ENCODE assay signal across 22 cellular contexts in genomic region chr1:48249868-48250267, GRCh38. TPM values are rescaled to one million over a fixed set of nuclear protein-coding genes. Genes with fewer than 3 reads are reported as not detected.
DNase-seq lines count a peak whose midpoint lies in the region; ATAC-seq and TF ChIP-seq lines count a peak whose summit lies in the region.
"Had no signal": no experiment of that assay in that cellular context is flagged by ENCODE, and none has a peak within 500 bp of the region (broad histone marks: within the 10 kb centered on the region; RNA-seq: fewer than 3 reads in every experiment).

No MANE protein-coding gene starts in this region.

- DNase-seq in DMS153 treated with DMSO at 0.1 percent for 48 hours (lab: John Stamatoyannopoulos, UW; ENCODE audit: unreplicated experiment): peak; percentile 27
- DNase-seq in NCI-H2171 (lab: John Stamatoyannopoulos, UW): peak; percentile 12
- no peak for DNase-seq in NCI-H2196 (lab: John Stamatoyannopoulos, UW; ENCODE audit: unreplicated experiment)
- no peak for DNase-seq in natural killer cell treated with Interleukin-12 subunit alpha and Interleukin-12 subunit beta and Interleukin-15 and Interleukin-18, amount 100 ng/mL, for 72 hours (ENCODE audit: low spot score)
- DNase-seq in upper lobe of left lung: no peak
- DNase-seq: activated CD4-positive, alpha-beta memory T cell treated with anti-CD3 and anti-CD28 coated beads, Interleukin-2, amount 10 ng/mL, durations not matched to agents 7 days and 5 days; activated gamma-delta T cell; CD4-positive, alpha-beta T cell; naive thymus-derived CD4-positive, alpha-beta T cell; NCI-H1092 treated with DMSO at 0.1 percent for 48 hours; NCI-H226; SK-N-SH; stimulated activated CD4-positive, alpha-beta T cell treated with anti-CD3 and anti-CD28 coated beads, Interleukin-4, amount 100 ng/mL, for 24 hours; stimulated activated naive CD8-positive, alpha-beta T cell treated with anti-CD3 and anti-CD28 coated beads, Interleukin-15, Interleukin-2, amounts not matched to agents 100 U/mL and 50 U/mL, for 24 hours had no signal

- TF ChIP-seq EP300 in upper lobe of left lung (IDR thresholded peaks at IDR 0.05): no peak

- H3K4me1 Mint-ChIP-seq in natural killer cell treated with Interleukin-12 subunit alpha and Interleukin-12 subunit beta and Interleukin-15 and Interleukin-18, amount 100 ng/mL, for 72 hours (ENCODE audit: low read depth in 2 of 2): peaks cover 34 to 43% of the 10 kb centered on the region in 2 donors
- H3K4me1 Mint-ChIP-seq: activated CD4-positive, alpha-beta memory T cell treated with anti-CD3 and anti-CD28 coated beads, Interleukin-2, amount 10 ng/mL, durations not matched to agents 7 days and 5 days; brain had no signal

- H3K27ac ChIP-seq in 22Rv1: no peak overlapping the region; the same call in 1 of the 2 replicates
- H3K27ac ChIP-seq in duodenal mucosa (ENCODE audit: low read depth, low read length): peak overlapping the region; percentile 7
- no peak overlapping the region for H3K27ac ChIP-seq in upper lobe of left lung
- H3K27ac ChIP-seq: thyroid gland had no signal

- 91 to 94% methylated on average over 3 of the region's 3 CpGs for WGBS in upper lobe of left lung, 2 donors

- H3K9me3 ChIP-seq in duodenal mucosa (ENCODE audit: control insufficient read depth in 1 of 2, low read length in 2 of 2) (no peaks in the 10 kb centered on the region), upper lobe of left lung (no peaks in the 10 kb centered on the region)
- H3K9me3 ChIP-seq: SK-N-SH, thyroid gland had no signal

- peaks cover 56 to 70% of the 10 kb centered on the region in 2 donors for H3K4me1 ChIP-seq in duodenal mucosa (ENCODE audit: control insufficient read depth in 1 of 2, insufficient read depth in 2 of 2, low read length in 2 of 2)
- peaks cover 11 to 19% (median 16%) of the 10 kb centered on the region in 4 donors for H3K4me1 ChIP-seq in upper lobe of left lung
- H3K4me1 ChIP-seq: thyroid gland had no signal

- ATAC-seq in natural killer cell treated with Interleukin-12 subunit alpha and Interleukin-12 subunit beta and Interleukin-15 and Interleukin-18, amount 100 ng/mL, for 72 hours: no peak
- ATAC-seq in HG03039 (IDR thresholded peaks at IDR 0.05; ENCODE audit: unreplicated experiment): no peak
- ATAC-seq in upper lobe of left lung (ENCODE audit: low FRiP score in 2 of 2): no peak
- ATAC-seq: activated CD4-positive, CD25-positive, alpha-beta regulatory T cell treated with anti-CD3 and anti-CD28 coated beads, Interleukin-2, amount 50 U/mL, for 24 hours; naive thymus-derived CD4-positive, alpha-beta T cell; stimulated activated naive CD8-positive, alpha-beta T cell treated with anti-CD3 and anti-CD28 coated beads, Interleukin-15, Interleukin-2, amounts not matched to agents 100 U/mL and 50 U/mL, for 24 hours had no signal

- TF ChIP-seq CTCF in 22Rv1 (IDR thresholded peaks at IDR 0.05): peak; percentile 26; the same call in 1 of the 2 replicates
- TF ChIP-seq CTCF in upper lobe of left lung (IDR thresholded peaks at IDR 0.05): no peak

- no peak overlapping the region for H3K4me3 Mint-ChIP-seq in natural killer cell treated with Interleukin-12 subunit alpha and Interleukin-12 subunit beta and Interleukin-15 and Interleukin-18, amount 100 ng/mL, for 72 hours
- H3K4me3 Mint-ChIP-seq: activated CD4-positive, alpha-beta memory T cell treated with anti-CD3 and anti-CD28 coated beads, Interleukin-2, amount 10 ng/mL, durations not matched to agents 7 days and 5 days; brain; CD4-positive, alpha-beta T cell; naive thymus-derived CD4-positive, alpha-beta T cell had no signal

- H3K36me3 ChIP-seq in duodenal mucosa (ENCODE audit: control insufficient read depth in 1 of 2, insufficient read depth in 2 of 2, low read length in 2 of 2) (no peaks in the 10 kb centered on the region), upper lobe of left lung (no peaks in the 10 kb centered on the region)
- H3K36me3 ChIP-seq: thyroid gland had no signal

- no peaks in the 10 kb centered on the region for H3K9me3 Mint-ChIP-seq in natural killer cell treated with Interleukin-12 subunit alpha and Interleukin-12 subunit beta and Interleukin-15 and Interleukin-18, amount 100 ng/mL, for 72 hours
- H3K9me3 Mint-ChIP-seq: activated CD4-positive, alpha-beta memory T cell treated with anti-CD3 and anti-CD28 coated beads, Interleukin-2, amount 10 ng/mL, durations not matched to agents 7 days and 5 days; brain; CD4-positive, alpha-beta T cell; naive thymus-derived CD4-positive, alpha-beta T cell had no signal

- H3K4me3 ChIP-seq in duodenal mucosa (ENCODE audit: low read depth in 1 of 2, low read length in 2 of 2) (no peak overlapping the region), upper lobe of left lung (no peak overlapping the region)
- H3K4me3 ChIP-seq: thyroid gland had no signal

- no peak overlapping the region for H3K27ac Mint-ChIP-seq in natural killer cell treated with Interleukin-12 subunit alpha and Interleukin-12 subunit beta and Interleukin-15 and Interleukin-18, amount 100 ng/mL, for 72 hours
- H3K27ac Mint-ChIP-seq: activated CD4-positive, alpha-beta memory T cell treated with anti-CD3 and anti-CD28 coated beads, Interleukin-2, amount 10 ng/mL, durations not matched to agents 7 days and 5 days; brain; CD4-positive, alpha-beta T cell; naive thymus-derived CD4-positive, alpha-beta T cell had no signal

- no peaks in the 10 kb centered on the region for H3K36me3 Mint-ChIP-seq in natural killer cell treated with Interleukin-12 subunit alpha and Interleukin-12 subunit beta and Interleukin-15 and Interleukin-18, amount 100 ng/mL, for 72 hours
- H3K36me3 Mint-ChIP-seq: brain; naive thymus-derived CD4-positive, alpha-beta T cell had no signal

- H3K27me3 Mint-ChIP-seq in natural killer cell treated with Interleukin-12 subunit alpha and Interleukin-12 subunit beta and Interleukin-15 and Interleukin-18, amount 100 ng/mL, for 72 hours: peaks cover 3 to 7% of the 10 kb centered on the region in 2 donors

- TF ChIP-seq POLR2A in upper lobe of left lung (IDR thresholded peaks at IDR 0.05): no peak

- no peaks in the 10 kb centered on the region for H3K27me3 ChIP-seq in duodenal mucosa (ENCODE audit: control insufficient read depth in 1 of 2, insufficient read depth in 2 of 2, low read length in 2 of 2)
- no peaks in the 10 kb centered on the region for H3K27me3 ChIP-seq in upper lobe of left lung
- H3K27me3 ChIP-seq: thyroid gland had no signal

- no peak overlapping the region for H3K9ac ChIP-seq in duodenal mucosa (ENCODE audit: low read depth in 1 of 2, low read length in 2 of 2)
- H3K9ac ChIP-seq: SK-N-SH had no signal

RNA-seq across cellular contexts. Expression of gene SLC5A9, which starts 27.4 kb away (rescaled TPM):
- total RNA-seq in natural killer cell treated with Interleukin-12 subunit alpha and Interleukin-12 subunit beta and Interleukin-15 and Interleukin-18, amount 100 ng/mL, for 72 hours: not detected
- 10 to 100 TPM in 2 of 6 donors, 1 to 10 TPM in 4; 2.9 to 21.0 (median 6.1) TPM for total RNA-seq in upper lobe of left lung
- total RNA-seq: activated CD4-positive, alpha-beta memory T cell treated with anti-CD3 and anti-CD28 coated beads, Interleukin-2, amount 10 ng/mL, durations not matched to agents 7 days and 5 days; CD4-positive, alpha-beta T cell; LHCN-M2; naive thymus-derived CD4-positive, alpha-beta T cell; osteocyte; thyroid gland had no signal

Comparison
In these comparisons a context has a peak if more than half of its experiments do, and no peak if none do; other contexts are left out.
1. DNase-seq: peak in DMS153 treated with DMSO at 0.1 percent for 48 hours (single experiment) and NCI-H2171 (single experiment); none in NCI-H2196 (single experiment), natural killer cell treated with Interleukin-12 subunit alpha and Interleukin-12 subunit beta and Interleukin-15 and Interleukin-18, amount 100 ng/mL, for 72 hours (single experiment) and upper lobe of left lung (0 of 2).